In the genomic region with DNA sequence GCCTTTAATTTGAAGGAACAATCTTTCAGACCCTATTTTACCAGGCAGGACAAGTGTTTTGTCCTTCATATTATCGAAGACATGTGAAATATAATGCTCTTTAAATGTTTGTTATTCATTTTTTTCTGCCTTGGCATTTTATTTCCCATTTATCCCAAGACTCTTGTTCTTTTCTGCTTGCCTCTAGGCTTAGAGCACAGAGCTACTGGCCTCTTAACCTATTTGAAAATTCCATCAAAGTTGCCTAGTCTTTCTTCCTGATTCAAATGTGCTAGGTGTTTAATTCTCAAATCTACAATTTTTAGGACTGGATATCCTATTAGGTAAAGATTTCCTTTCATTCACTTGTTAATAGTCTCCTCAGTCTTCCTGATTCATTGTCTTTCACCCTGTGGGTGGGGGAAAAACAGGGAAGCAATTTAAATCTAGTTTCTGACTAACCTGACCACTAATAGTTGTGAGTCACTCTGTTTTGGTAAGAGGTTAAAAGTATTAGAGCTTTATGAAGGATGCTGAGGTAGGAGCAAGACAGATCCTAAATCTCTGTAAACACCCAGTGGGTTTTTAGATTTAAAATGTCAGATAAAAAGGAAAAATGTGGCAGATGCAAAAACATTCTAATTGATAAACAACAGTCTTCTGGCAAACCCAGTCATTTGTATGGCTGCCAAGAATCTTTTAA, we compare ENCODE assay signal across 1 cellular context.
TF ChIP-seq lines count a peak whose summit lies in the region.

No MANE protein-coding gene starts in this region.

TF ChIP-seq in HEK293, 187 proteins besides CTCF, POLR2A, EP300 and RAD21 (continued from another document):
- TF ChIP-seq, protein P1, sequence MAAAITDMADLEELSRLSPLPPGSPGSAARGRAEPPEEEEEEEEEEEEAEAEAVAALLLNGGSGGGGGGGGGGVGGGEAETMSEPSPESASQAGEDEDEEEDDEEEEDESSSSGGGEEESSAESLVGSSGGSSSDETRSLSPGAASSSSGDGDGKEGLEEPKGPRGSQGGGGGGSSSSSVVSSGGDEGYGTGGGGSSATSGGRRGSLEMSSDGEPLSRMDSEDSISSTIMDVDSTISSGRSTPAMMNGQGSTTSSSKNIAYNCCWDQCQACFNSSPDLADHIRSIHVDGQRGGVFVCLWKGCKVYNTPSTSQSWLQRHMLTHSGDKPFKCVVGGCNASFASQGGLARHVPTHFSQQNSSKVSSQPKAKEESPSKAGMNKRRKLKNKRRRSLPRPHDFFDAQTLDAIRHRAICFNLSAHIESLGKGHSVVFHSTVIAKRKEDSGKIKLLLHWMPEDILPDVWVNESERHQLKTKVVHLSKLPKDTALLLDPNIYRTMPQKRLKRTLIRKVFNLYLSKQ (tag by site-specific recombination; IDR thresholded peaks at IDR 0.05; ENCODE audit: borderline replicate concordance): no peak
- TF ChIP-seq EGR2 (tag by site-specific recombination; IDR thresholded peaks at IDR 0.05; ENCODE audit: low read depth): peak; percentile 15; the same call in 1 of the 2 replicates
- TF ChIP-seq ZNF843 (tag by site-specific recombination; IDR thresholded peaks at IDR 0.05): peak; percentile 40; the same call in 1 of the 2 replicates
- TF ChIP-seq BCL11B (tag by site-specific recombination; IDR thresholded peaks at IDR 0.05; ENCODE audit: low read depth): no peak
- TF ChIP-seq ZNF354C (tag by site-specific recombination; IDR thresholded peaks at IDR 0.05; ENCODE audit: borderline replicate concordance, low read depth): no peak
- TF ChIP-seq, protein P2, sequence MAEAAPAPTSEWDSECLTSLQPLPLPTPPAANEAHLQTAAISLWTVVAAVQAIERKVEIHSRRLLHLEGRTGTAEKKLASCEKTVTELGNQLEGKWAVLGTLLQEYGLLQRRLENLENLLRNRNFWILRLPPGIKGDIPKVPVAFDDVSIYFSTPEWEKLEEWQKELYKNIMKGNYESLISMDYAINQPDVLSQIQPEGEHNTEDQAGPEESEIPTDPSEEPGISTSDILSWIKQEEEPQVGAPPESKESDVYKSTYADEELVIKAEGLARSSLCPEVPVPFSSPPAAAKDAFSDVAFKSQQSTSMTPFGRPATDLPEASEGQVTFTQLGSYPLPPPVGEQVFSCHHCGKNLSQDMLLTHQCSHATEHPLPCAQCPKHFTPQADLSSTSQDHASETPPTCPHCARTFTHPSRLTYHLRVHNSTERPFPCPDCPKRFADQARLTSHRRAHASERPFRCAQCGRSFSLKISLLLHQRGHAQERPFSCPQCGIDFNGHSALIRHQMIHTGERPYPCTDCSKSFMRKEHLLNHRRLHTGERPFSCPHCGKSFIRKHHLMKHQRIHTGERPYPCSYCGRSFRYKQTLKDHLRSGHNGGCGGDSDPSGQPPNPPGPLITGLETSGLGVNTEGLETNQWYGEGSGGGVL (tag by site-specific recombination; IDR thresholded peaks at IDR 0.05): 0 out of 2 replicates have a peak, but pooled peaks have one; percentile 10
- TF ChIP-seq, protein P3, sequence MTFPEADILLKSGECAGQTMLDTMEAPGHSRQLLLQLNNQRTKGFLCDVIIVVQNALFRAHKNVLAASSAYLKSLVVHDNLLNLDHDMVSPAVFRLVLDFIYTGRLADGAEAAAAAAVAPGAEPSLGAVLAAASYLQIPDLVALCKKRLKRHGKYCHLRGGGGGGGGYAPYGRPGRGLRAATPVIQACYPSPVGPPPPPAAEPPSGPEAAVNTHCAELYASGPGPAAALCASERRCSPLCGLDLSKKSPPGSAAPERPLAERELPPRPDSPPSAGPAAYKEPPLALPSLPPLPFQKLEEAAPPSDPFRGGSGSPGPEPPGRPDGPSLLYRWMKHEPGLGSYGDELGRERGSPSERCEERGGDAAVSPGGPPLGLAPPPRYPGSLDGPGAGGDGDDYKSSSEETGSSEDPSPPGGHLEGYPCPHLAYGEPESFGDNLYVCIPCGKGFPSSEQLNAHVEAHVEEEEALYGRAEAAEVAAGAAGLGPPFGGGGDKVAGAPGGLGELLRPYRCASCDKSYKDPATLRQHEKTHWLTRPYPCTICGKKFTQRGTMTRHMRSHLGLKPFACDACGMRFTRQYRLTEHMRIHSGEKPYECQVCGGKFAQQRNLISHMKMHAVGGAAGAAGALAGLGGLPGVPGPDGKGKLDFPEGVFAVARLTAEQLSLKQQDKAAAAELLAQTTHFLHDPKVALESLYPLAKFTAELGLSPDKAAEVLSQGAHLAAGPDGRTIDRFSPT (tag by site-specific recombination; IDR thresholded peaks at IDR 0.05): 0 out of 2 replicates have a peak, but pooled peaks have one; percentile 18
- TF ChIP-seq ZNF366 (tag by site-specific recombination; conservative IDR thresholded peaks at IDR 0.05): 0 out of 2 replicates have a peak, but pooled peaks have one; percentile 28
- TF ChIP-seq PRDM6 (tag by site-specific recombination; IDR thresholded peaks at IDR 0.05): peak; percentile 64
- TF ChIP-seq ZNF629 (tag by site-specific recombination; IDR thresholded peaks at IDR 0.05): 0 out of 2 replicates have a peak, but pooled peaks have one; percentile 24
- TF ChIP-seq, protein P4, sequence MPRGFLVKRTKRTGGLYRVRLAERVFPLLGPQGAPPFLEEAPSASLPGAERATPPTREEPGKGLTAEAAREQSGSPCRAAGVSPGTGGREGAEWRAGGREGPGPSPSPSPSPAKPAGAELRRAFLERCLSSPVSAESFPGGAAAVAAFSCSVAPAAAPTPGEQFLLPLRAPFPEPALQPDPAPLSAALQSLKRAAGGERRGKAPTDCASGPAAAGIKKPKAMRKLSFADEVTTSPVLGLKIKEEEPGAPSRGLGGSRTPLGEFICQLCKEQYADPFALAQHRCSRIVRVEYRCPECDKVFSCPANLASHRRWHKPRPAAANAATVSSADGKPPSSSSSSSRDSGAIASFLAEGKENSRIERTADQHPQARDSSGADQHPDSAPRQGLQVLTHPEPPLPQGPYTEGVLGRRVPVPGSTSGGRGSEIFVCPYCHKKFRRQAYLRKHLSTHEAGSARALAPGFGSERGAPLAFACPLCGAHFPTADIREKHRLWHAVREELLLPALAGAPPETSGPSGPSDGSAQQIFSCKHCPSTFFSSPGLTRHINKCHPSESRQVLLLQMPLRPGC (tag by site-specific recombination; IDR thresholded peaks at IDR 0.05): 0 out of 2 replicates have a peak, but pooled peaks have one; percentile 26
